ENCODE assay signal across 14 cellular contexts in genomic region chr2:181117176-181117925, GRCh38.
"Had no signal": no experiment of that assay in that cellular context is flagged by ENCODE, and none has a peak within 500 bp of the region (broad histone marks: within the 10 kb centered on the region; RNA-seq: fewer than 3 reads in every experiment).

No MANE protein-coding gene starts in this region.

- H3K27ac ChIP-seq: epithelial cell of prostate, gastrocnemius medialis, heart left ventricle, pancreas, sigmoid colon, spleen, stomach, testis had no signal

- DNase-seq: activated naive CD8-positive, alpha-beta T cell treated with anti-CD3 and anti-CD28 coated beads for 36 hours; central memory CD4-positive, alpha-beta T cell; effector memory CD4-positive, alpha-beta T cell; gastrocnemius medialis; heart left ventricle; naive B cell; pancreas; sigmoid colon; spleen; stimulated activated CD4-positive, alpha-beta T cell treated with anti-CD3 and anti-CD28 coated beads, Interleukin-1b, Interleukin-23, amount 100 ng/mL, for 48 hours; stomach; testis had no signal

- H3K36me3 ChIP-seq: gastrocnemius medialis, heart left ventricle, pancreas, sigmoid colon, spleen, stomach had no signal

- H3K4me1 ChIP-seq: gastrocnemius medialis, heart left ventricle, pancreas, sigmoid colon, spleen, stomach, testis had no signal

- ATAC-seq: gastrocnemius medialis, heart left ventricle, pancreas had no signal

- H3K27me3 ChIP-seq: gastrocnemius medialis, heart left ventricle, pancreas, sigmoid colon, spleen, stomach, testis had no signal

- H3K9me3 ChIP-seq: gastrocnemius medialis, heart left ventricle, pancreas, sigmoid colon, spleen, stomach, testis had no signal

- H3K4me3 ChIP-seq: gastrocnemius medialis, heart left ventricle, lung, pancreas, sigmoid colon, spleen, stomach, testis had no signal
